1 cellular context compared by ENCODE assay signal in the genomic region with DNA sequence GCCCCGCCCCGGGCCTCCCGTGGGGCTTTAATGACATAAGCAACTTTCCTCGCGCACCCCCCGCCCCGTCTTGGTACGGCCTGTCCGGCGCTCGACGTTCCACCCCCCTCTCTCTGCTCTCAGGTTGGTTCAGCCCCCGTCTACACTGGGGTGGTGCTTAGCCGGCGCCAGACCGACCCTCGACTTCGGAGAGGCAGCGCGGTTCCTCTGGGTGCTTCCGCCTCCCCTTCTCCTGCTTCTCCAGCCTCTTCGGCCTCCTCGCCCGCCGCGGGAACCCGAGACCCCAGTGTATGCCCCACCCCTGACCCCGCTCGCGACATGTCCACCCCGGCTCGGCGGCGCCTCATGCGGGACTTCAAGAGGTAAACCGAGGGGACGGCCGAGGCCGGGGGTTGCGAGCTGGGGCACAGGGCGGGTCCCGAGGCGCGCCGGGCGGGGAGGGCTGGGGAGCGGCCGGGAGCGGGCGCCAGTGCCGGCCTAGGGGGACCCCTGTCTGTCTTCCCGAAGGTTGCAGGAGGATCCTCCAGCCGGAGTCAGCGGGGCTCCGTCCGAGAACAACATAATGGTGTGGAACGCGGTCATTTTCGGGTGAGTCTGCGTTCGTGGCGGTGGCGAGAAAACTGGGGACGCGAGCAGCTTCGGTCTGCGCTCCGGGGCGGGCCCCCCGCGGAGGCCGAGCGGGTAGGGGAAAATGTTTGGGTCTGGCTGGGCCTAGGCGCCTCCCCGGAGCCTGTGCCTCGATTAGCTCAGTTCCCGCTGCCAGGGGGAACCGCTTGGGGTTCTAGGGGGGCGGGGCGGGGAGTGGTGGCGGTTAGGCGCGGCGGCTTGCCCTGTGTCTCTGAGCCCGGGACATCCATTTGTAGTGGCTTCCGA.
TF ChIP-seq lines count a peak whose summit lies in the region.

Gene UBE2A (plus strand): TSS at position 170 of the 873 bp plus-strand sequence. CDS start 149 bp downstream, at position 319.

TF ChIP-seq in GM12878, 131 proteins besides CTCF, POLR2A, EP300 and RAD21 (continued from another document and continues in another):
- TF ChIP-seq PAX8 (IDR thresholded peaks at IDR 0.05) (no peak), NR2C1 (IDR thresholded peaks at IDR 0.05) (no peak), MXI1 (IDR thresholded peaks at IDR 0.05; ENCODE audit: low read depth, low read length) (0 out of 2 replicates have a peak, but pooled peaks have one; percentile 23), KLF5 (IDR thresholded peaks at IDR 0.05; ENCODE audit: partially characterized antibody) (peak; percentile 96), ASH2L (IDR thresholded peaks at IDR 0.05; ENCODE audit: borderline replicate concordance, low read depth) (no peak), ZNF384 (IDR thresholded peaks at IDR 0.05; ENCODE audit: borderline replicate concordance, low read depth, low read length) (no peak), PKNOX1 (IDR thresholded peaks at IDR 0.05) (no peak), PML (IDR thresholded peaks at IDR 0.05; ENCODE audit: low read length) (peak; percentile 92), FOXK2 (IDR thresholded peaks at IDR 0.05) (peak; percentile 95), RCOR1 (conservative IDR thresholded peaks at IDR 0.05; ENCODE audit: low read depth, low read length) (0 out of 2 replicates have a peak, but pooled peaks have one; percentile 25), IKZF2 (IDR thresholded peaks at IDR 0.05) (no peak), RBBP5 (conservative IDR thresholded peaks at IDR 0.05) (no peak), NR2C2 (IDR thresholded peaks at IDR 0.05; ENCODE audit: borderline replicate concordance, control insufficient read depth, insufficient read length, low read depth) (no peak), SUPT20H (IDR thresholded peaks at IDR 0.05; ENCODE audit: borderline replicate concordance, control insufficient read depth, low read depth, low read length) (no peak), CEBPB (IDR thresholded peaks at IDR 0.05; ENCODE audit: borderline replicate concordance in 1 of 2, low read depth in 2 of 2, low read length in 2 of 2) (no peak), POU2F2 (IDR thresholded peaks at IDR 0.05; ENCODE audit: borderline replicate concordance, low read depth, low read length) (peak; percentile 83; the same call in 2 of the 3 replicates), NRF1 (conservative IDR thresholded peaks at IDR 0.05; ENCODE audit: low read depth, low read length) (no peak), CEBPZ (IDR thresholded peaks at IDR 0.05; ENCODE audit: low read depth, low read length) (no peak), TCF3 (IDR thresholded peaks at IDR 0.05; ENCODE audit: borderline replicate concordance, insufficient read depth, low read depth, low read length) (peak; percentile 11; the same call in 1 of the 2 replicates), IKZF1 (conservative IDR thresholded peaks at IDR 0.05) (peak; percentile 51), IRF3 (IDR thresholded peaks at IDR 0.05) (no peak), TCF12 (IDR thresholded peaks at IDR 0.05; ENCODE audit: low read depth, low read length) (no peak; the same call in 1 of the 2 replicates), RB1 (IDR thresholded peaks at IDR 0.05; ENCODE audit: borderline replicate concordance) (no peak), RAD51 (IDR thresholded peaks at IDR 0.05) (no peak), CHD1 (IDR thresholded peaks at IDR 0.05; ENCODE audit: low read depth, low read length) (peak; percentile 97), LARP7 (IDR thresholded peaks at IDR 0.05) (no peak), BMI1 (IDR thresholded peaks at IDR 0.05; ENCODE audit: borderline replicate concordance) (no peak), ZNF274 (IDR thresholded peaks at IDR 0.05; ENCODE audit: insufficient read depth, insufficient read length) (no peak), SP1 (IDR thresholded peaks at IDR 0.05; ENCODE audit: low read depth, low read length) (peak; percentile 63), CREB1 (IDR thresholded peaks at IDR 0.05; ENCODE audit: low read depth) (peak; percentile 83), POLR2AphosphoS2 (IDR thresholded peaks at IDR 0.05; ENCODE audit: low read depth, low read length) (peak; percentile 71; the same call in 1 of the 2 replicates), NFXL1 (IDR thresholded peaks at IDR 0.05; ENCODE audit: borderline replicate concordance) (no peak), CHD2 (IDR thresholded peaks at IDR 0.05; ENCODE audit: borderline replicate concordance, low read depth, low read length) (no peak), ATF7 (IDR thresholded peaks at IDR 0.05; ENCODE audit: low read depth) (peak; percentile 99), SREBF2 (IDR thresholded peaks at IDR 0.05; ENCODE audit: low read length) (no peak), GATAD2B (conservative IDR thresholded peaks at IDR 0.05; ENCODE audit: low read depth) (no peak), SRF (IDR thresholded peaks at IDR 0.05; ENCODE audit: low read depth in 2 of 2, low read length in 2 of 2) (no peak), IRF4 (IDR thresholded peaks at IDR 0.05; ENCODE audit: low read depth, low read length) (no peak), NR2F1 (conservative IDR thresholded peaks at IDR 0.05) (0 out of 2 replicates have a peak, but pooled peaks have one; percentile 15), PBX3 (IDR thresholded peaks at IDR 0.05; ENCODE audit: insufficient replicate concordance, low read depth, low read length) (no peak), STAT3 (IDR thresholded peaks at IDR 0.05; ENCODE audit: low read depth, low read length) (no peak), PRDM15 (CRISPR knock-in tag; IDR thresholded peaks at IDR 0.05) (no peak), SIX5 (IDR thresholded peaks at IDR 0.05; ENCODE audit: low read depth, low read length, severe bottlenecking) (peak; percentile 54), MYB (IDR thresholded peaks at IDR 0.05; ENCODE audit: borderline replicate concordance, low read depth, low read length) (no peak), ZNF207 (IDR thresholded peaks at IDR 0.05; ENCODE audit: borderline replicate concordance) (no peak), SIN3A (IDR thresholded peaks at IDR 0.05; ENCODE audit: low read depth, low read length) (peak; percentile 61; the same call in 1 of the 2 replicates)
- TF ChIP-seq, protein P1, sequence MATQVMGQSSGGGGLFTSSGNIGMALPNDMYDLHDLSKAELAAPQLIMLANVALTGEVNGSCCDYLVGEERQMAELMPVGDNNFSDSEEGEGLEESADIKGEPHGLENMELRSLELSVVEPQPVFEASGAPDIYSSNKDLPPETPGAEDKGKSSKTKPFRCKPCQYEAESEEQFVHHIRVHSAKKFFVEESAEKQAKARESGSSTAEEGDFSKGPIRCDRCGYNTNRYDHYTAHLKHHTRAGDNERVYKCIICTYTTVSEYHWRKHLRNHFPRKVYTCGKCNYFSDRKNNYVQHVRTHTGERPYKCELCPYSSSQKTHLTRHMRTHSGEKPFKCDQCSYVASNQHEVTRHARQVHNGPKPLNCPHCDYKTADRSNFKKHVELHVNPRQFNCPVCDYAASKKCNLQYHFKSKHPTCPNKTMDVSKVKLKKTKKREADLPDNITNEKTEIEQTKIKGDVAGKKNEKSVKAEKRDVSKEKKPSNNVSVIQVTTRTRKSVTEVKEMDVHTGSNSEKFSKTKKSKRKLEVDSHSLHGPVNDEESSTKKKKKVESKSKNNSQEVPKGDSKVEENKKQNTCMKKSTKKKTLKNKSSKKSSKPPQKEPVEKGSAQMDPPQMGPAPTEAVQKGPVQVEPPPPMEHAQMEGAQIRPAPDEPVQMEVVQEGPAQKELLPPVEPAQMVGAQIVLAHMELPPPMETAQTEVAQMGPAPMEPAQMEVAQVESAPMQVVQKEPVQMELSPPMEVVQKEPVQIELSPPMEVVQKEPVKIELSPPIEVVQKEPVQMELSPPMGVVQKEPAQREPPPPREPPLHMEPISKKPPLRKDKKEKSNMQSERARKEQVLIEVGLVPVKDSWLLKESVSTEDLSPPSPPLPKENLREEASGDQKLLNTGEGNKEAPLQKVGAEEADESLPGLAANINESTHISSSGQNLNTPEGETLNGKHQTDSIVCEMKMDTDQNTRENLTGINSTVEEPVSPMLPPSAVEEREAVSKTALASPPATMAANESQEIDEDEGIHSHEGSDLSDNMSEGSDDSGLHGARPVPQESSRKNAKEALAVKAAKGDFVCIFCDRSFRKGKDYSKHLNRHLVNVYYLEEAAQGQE (IDR thresholded peaks at IDR 0.05; ENCODE audit: low read depth, low read length): no peak
- TF ChIP-seq, protein P2, sequence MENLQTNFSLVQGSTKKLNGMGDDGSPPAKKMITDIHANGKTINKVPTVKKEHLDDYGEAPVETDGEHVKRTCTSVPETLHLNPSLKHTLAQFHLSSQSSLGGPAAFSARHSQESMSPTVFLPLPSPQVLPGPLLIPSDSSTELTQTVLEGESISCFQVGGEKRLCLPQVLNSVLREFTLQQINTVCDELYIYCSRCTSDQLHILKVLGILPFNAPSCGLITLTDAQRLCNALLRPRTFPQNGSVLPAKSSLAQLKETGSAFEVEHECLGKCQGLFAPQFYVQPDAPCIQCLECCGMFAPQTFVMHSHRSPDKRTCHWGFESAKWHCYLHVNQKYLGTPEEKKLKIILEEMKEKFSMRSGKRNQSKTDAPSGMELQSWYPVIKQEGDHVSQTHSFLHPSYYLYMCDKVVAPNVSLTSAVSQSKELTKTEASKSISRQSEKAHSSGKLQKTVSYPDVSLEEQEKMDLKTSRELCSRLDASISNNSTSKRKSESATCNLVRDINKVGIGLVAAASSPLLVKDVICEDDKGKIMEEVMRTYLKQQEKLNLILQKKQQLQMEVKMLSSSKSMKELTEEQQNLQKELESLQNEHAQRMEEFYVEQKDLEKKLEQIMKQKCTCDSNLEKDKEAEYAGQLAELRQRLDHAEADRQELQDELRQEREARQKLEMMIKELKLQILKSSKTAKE (IDR thresholded peaks at IDR 0.05; ENCODE audit: low read depth, poor library complexity, severe bottlenecking): peak; percentile 61
